Comparison of ENCODE assay signal across 9 cellular contexts in genomic region chr4:77146426-77147399, GRCh38. TPM values are rescaled to one million over a fixed set of nuclear protein-coding genes. Genes with fewer than 3 reads are reported as not detected.
DNase-seq lines count a peak whose midpoint lies in the region; ATAC-seq and TF ChIP-seq lines count a peak whose summit lies in the region.
"Had no signal": no experiment of that assay in that cellular context is flagged by ENCODE, and none has a peak within 500 bp of the region (broad histone marks: within the 10 kb centered on the region; RNA-seq: fewer than 3 reads in every experiment).

No MANE protein-coding gene starts in this region.

- H3K27ac Mint-ChIP-seq in activated CD8-positive, alpha-beta memory T cell treated with anti-CD3 and anti-CD28 coated beads, Interleukin-2, amount 10 ng/mL, durations not matched to agents 7 days and 5 days = peak overlapping the region; percentile 24
- H3K27ac Mint-ChIP-seq in type B pancreatic cell = peak overlapping the region; percentile 58

- no peaks in the 10 kb centered on the region for H3K9me3 ChIP-seq in Panc1 (ENCODE audit: control insufficient read depth, insufficient read depth, low read depth, low read length)

- H3K4me3 ChIP-seq in Panc1 (ENCODE audit: low read depth in 2 of 2, low read length in 2 of 2) = no peak overlapping the region

- CTCF ChIA-PET in activated CD8-positive, alpha-beta memory T cell treated with anti-CD3 and anti-CD28 coated beads, Interleukin-2, amount 10 ng/mL, durations not matched to agents 7 days and 5 days (lab: Charles Lee) = interaction anchor here (1.0 to 1.5 kb wide), 3 partner anchors 19 to 56 kb away, joined by 3 to 5 read pairs (median 4); no protein-coding TSS in a partner anchor
- CTCF ChIA-PET in Panc1 (lab: Charles Lee) = interaction anchor here (1.1 kb wide), 1 partner anchor 52 kb away, joined by 3 read pairs; no protein-coding TSS in a partner anchor

- H3K4me1 Mint-ChIP-seq in activated CD8-positive, alpha-beta memory T cell treated with anti-CD3 and anti-CD28 coated beads, Interleukin-2, amount 10 ng/mL, durations not matched to agents 7 days and 5 days = peaks cover 20% of the 10 kb centered on the region
- peaks cover 31% of the 10 kb centered on the region for H3K4me1 Mint-ChIP-seq in type B pancreatic cell (ENCODE audit: unreplicated experiment)

- H3K9me3 Mint-ChIP-seq in activated CD8-positive, alpha-beta memory T cell treated with anti-CD3 and anti-CD28 coated beads, Interleukin-2, amount 10 ng/mL, durations not matched to agents 7 days and 5 days (ENCODE audit: low read depth) = no peaks in the 10 kb centered on the region
- no peaks in the 10 kb centered on the region for H3K9me3 Mint-ChIP-seq in type B pancreatic cell

- intact Hi-C loops in Panc1 (cut with micrococcal nuclease; ENCODE audit: unreplicated experiment) = no loop called here

- H3K27me3 ChIP-seq in Panc1 (ENCODE audit: control insufficient read depth, insufficient read depth, low read length) (no peaks in the 10 kb centered on the region), foreskin keratinocyte (no peaks in the 10 kb centered on the region)

- DNase-seq in activated CD8-positive, alpha-beta memory T cell treated with anti-CD3 and anti-CD28 coated beads, Interleukin-2, amount 10 ng/mL, durations not matched to agents 7 days and 5 days = no peak
- DNase-seq in activated CD8-positive, alpha-beta memory T cell treated with anti-CD3 and anti-CD28 coated beads for 24 hours = no peak
- DNase-seq in Panc1 (ENCODE audit: low read depth, low spot score) = no peak
- peak in 1 of 2 donors; percentile 55 for DNase-seq in foreskin keratinocyte
- no peak for DNase-seq in type B pancreatic cell (ENCODE audit: extremely low spot score, unreplicated experiment)
- no peak for DNase-seq in NCI-H524 treated with DMSO at 0.1 percent for 48 hours (lab: John Stamatoyannopoulos, UW)
- DNase-seq in DMS79 (lab: John Stamatoyannopoulos, UW) = no peak
- DNase-seq: NCI-H82 had no signal

- H3K27me3 Mint-ChIP-seq in activated CD8-positive, alpha-beta memory T cell treated with anti-CD3 and anti-CD28 coated beads, Interleukin-2, amount 10 ng/mL, durations not matched to agents 7 days and 5 days = peaks cover 10% of the 10 kb centered on the region
- no peaks in the 10 kb centered on the region for H3K27me3 Mint-ChIP-seq in type B pancreatic cell

- no peaks in the 10 kb centered on the region for H3K36me3 ChIP-seq in Panc1 (ENCODE audit: control insufficient read depth, insufficient read depth, low read length)

- no peaks in the 10 kb centered on the region for H3K36me3 Mint-ChIP-seq in activated CD8-positive, alpha-beta memory T cell treated with anti-CD3 and anti-CD28 coated beads, Interleukin-2, amount 10 ng/mL, durations not matched to agents 7 days and 5 days
- H3K36me3 Mint-ChIP-seq in type B pancreatic cell = no peaks in the 10 kb centered on the region

- no peak for TF ChIP-seq CTCF in Panc1 (IDR thresholded peaks at IDR 0.05)
- no peak for TF ChIP-seq CTCF in foreskin keratinocyte (conservative IDR thresholded peaks at IDR 0.05)
- TF ChIP-seq CTCF in type B pancreatic cell (conservative IDR thresholded peaks at IDR 0.05) = no peak

- no peak overlapping the region for H3K4me3 Mint-ChIP-seq in activated CD8-positive, alpha-beta memory T cell treated with anti-CD3 and anti-CD28 coated beads, Interleukin-2, amount 10 ng/mL, durations not matched to agents 7 days and 5 days
- no peak overlapping the region for H3K4me3 Mint-ChIP-seq in type B pancreatic cell

- in situ Hi-C loops in Panc1 (cut with HindIII; ENCODE audit: low pct_unique_long_range_greater_than_20kb, low sequenced_read_pairs) = no loop called here

- POLR2A ChIA-PET in Panc1 (lab: Charles Lee) = no interaction called here

- H3K27ac ChIP-seq in Panc1 (ENCODE audit: low read length) (peak overlapping the region; percentile 54), foreskin keratinocyte (no peak overlapping the region)

- no TSS peak for BruUV-seq in Panc1 (replicated peaks; lab: Mats Ljungman, UMichigan)

- no peak for ATAC-seq in activated CD8-positive, alpha-beta memory T cell treated with anti-CD3 and anti-CD28 coated beads, Interleukin-2, amount 10 ng/mL, durations not matched to agents 7 days and 5 days
- peak; percentile 73; the same call in 1 of the 2 replicates for ATAC-seq in Panc1
- peak; percentile 64 for ATAC-seq in foreskin keratinocyte
- ATAC-seq in HG03280 (IDR thresholded peaks at IDR 0.05; ENCODE audit: unreplicated experiment) = no peak

- H3K4me1 ChIP-seq in Panc1 (ENCODE audit: control insufficient read depth, insufficient read depth, low read length) (peaks cover 5% of the 10 kb centered on the region), foreskin keratinocyte (peaks cover 13% of the 10 kb centered on the region)

RNA-seq across cellular contexts. Expression of gene CCNG2, which starts 10.3 kb away (rescaled TPM):
- total RNA-seq in activated CD8-positive, alpha-beta memory T cell treated with anti-CD3 and anti-CD28 coated beads, Interleukin-2, amount 10 ng/mL, durations not matched to agents 7 days and 5 days = 10 to 100 TPM; 20.8 to 21.6 TPM
- 18.4 TPM for total RNA-seq in Panc1 (2021; ENCODE audit: unreplicated experiment)
- polyA plus RNA-seq in Panc1 (2012; ENCODE audit: insufficient read length) = 21.0 TPM
- 26.9 and 34.0 TPM in 2 replicates for total RNA-seq in foreskin keratinocyte
- 8.5 and 13.9 TPM in 2 replicates for polyA plus RNA-seq in foreskin keratinocyte
- 53.0 and 67.9 TPM in 2 replicates for total RNA-seq in type B pancreatic cell (ENCODE audit: low replicate concordance)

Comparison
In these comparisons a context has a peak if more than half of its experiments do, and no peak if none do; other contexts are left out.
1. ATAC-seq: peak in Panc1 (single experiment) and foreskin keratinocyte (single experiment); none in activated CD8-positive, alpha-beta memory T cell treated with anti-CD3 and anti-CD28 coated beads, Interleukin-2, amount 10 ng/mL, durations not matched to agents 7 days and 5 days (single experiment) and HG03280 (single experiment).